Comparison of ENCODE assay signal across 1 cellular context in the genomic region with DNA sequence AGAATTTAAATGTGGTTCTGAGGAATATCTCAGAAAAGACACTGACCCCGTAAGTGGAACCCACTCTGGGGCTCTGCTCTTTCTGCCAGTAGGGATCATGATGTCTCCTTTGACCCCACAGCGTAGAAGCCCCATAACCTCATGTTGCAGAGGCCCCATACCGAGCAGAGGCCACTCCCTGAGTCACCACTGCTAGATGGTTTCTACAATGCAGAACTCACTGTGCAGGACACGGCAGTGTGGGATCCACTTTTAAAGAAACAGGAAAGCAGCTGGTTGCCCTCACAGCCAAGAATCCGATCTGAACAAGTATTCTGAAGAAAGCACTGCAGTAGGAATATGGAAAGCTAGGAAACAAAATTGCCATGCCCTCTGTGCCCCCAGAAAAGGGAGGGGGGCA.
TF ChIP-seq lines count a peak whose summit lies in the region.

No MANE protein-coding gene starts in this region.

TF ChIP-seq in GM23338, 12 proteins besides CTCF, POLR2A, EP300 and RAD21 (continued from another document):
- TF ChIP-seq, protein P1, sequence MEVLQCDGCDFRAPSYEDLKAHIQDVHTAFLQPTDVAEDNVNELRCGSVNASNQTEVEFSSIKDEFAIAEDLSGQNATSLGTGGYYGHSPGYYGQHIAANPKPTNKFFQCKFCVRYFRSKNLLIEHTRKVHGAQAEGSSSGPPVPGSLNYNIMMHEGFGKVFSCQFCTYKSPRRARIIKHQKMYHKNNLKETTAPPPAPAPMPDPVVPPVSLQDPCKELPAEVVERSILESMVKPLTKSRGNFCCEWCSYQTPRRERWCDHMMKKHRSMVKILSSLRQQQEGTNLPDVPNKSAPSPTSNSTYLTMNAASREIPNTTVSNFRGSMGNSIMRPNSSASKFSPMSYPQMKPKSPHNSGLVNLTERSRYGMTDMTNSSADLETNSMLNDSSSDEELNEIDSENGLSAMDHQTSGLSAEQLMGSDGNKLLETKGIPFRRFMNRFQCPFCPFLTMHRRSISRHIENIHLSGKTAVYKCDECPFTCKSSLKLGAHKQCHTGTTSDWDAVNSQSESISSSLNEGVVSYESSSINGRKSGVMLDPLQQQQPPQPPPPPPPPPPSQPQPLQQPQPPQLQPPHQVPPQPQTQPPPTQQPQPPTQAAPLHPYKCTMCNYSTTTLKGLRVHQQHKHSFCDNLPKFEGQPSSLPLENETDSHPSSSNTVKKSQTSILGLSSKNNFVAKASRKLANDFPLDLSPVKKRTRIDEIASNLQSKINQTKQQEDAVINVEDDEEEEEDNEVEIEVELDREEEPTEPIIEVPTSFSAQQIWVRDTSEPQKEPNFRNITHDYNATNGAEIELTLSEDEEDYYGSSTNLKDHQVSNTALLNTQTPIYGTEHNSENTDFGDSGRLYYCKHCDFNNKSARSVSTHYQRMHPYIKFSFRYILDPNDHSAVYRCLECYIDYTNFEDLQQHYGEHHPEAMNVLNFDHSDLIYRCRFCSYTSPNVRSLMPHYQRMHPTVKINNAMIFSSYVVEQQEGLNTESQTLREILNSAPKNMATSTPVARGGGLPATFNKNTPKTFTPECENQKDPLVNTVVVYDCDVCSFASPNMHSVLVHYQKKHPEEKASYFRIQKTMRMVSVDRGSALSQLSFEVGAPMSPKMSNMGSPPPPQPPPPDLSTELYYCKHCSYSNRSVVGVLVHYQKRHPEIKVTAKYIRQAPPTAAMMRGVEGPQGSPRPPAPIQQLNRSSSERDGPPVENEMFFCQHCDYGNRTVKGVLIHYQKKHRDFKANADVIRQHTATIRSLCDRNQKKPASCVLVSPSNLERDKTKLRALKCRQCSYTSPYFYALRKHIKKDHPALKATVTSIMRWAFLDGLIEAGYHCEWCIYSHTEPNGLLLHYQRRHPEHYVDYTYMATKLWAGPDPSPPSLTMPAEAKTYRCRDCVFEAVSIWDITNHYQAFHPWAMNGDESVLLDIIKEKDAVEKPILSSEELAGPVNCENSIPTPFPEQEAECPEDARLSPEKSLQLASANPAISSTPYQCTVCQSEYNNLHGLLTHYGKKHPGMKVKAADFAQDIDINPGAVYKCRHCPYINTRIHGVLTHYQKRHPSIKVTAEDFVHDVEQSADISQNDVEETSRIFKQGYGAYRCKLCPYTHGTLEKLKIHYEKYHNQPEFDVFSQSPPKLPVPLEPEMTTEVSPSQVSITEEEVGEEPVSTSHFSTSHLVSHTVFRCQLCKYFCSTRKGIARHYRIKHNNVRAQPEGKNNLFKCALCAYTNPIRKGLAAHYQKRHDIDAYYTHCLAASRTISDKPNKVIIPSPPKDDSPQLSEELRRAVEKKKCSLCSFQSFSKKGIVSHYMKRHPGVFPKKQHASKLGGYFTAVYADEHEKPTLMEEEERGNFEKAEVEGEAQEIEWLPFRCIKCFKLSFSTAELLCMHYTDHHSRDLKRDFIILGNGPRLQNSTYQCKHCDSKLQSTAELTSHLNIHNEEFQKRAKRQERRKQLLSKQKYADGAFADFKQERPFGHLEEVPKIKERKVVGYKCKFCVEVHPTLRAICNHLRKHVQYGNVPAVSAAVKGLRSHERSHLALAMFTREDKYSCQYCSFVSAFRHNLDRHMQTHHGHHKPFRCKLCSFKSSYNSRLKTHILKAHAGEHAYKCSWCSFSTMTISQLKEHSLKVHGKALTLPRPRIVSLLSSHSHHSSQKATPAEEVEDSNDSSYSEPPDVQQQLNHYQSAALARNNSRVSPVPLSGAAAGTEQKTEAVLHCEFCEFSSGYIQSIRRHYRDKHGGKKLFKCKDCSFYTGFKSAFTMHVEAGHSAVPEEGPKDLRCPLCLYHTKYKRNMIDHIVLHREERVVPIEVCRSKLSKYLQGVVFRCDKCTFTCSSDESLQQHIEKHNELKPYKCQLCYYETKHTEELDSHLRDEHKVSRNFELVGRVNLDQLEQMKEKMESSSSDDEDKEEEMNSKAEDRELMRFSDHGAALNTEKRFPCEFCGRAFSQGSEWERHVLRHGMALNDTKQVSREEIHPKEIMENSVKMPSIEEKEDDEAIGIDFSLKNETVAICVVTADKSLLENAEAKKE (CRISPR knock-in tag; IDR thresholded peaks at IDR 0.05) = no peak
- TF ChIP-seq, protein P2, sequence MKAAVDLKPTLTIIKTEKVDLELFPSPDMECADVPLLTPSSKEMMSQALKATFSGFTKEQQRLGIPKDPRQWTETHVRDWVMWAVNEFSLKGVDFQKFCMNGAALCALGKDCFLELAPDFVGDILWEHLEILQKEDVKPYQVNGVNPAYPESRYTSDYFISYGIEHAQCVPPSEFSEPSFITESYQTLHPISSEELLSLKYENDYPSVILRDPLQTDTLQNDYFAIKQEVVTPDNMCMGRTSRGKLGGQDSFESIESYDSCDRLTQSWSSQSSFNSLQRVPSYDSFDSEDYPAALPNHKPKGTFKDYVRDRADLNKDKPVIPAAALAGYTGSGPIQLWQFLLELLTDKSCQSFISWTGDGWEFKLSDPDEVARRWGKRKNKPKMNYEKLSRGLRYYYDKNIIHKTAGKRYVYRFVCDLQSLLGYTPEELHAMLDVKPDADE (IDR thresholded peaks at IDR 0.05) = no peak
TF ChIP-seq in GM23338: peak in this region for 0.
